ENCODE assay signal across 9 cellular contexts in genomic region chr1:157044326-157044725, GRCh38. TPM values are rescaled to one million over a fixed set of nuclear protein-coding genes. Genes with fewer than 3 reads are reported as not detected.
DNase-seq lines count a peak whose midpoint lies in the region; ATAC-seq, FAIRE-seq and TF ChIP-seq lines count a peak whose summit lies in the region.
"Had no signal": no experiment of that assay in that cellular context is flagged by ENCODE, and none has a peak within 500 bp of the region (broad histone marks: within the 10 kb centered on the region; RNA-seq: fewer than 3 reads in every experiment).

No MANE protein-coding gene starts in this region.

- WGBS in HUES64: 22% methylated on average over 5 of the region's 6 CpGs
- 36% methylated on average over 4 of the region's 6 CpGs; no CpG with 5 or more reads in 1 of the 2 experiments for WGBS in H1 (ENCODE audit: extremely low coverage in 1 of 2, insufficient coverage in 1 of 2, insufficient read length in 1 of 2, insufficient replicate concordance in 2 of 2, low coverage in 1 of 2, low lambda C conversion rate in 2 of 2, missing lambda C conversion rate in 1 of 2), 2 experiments

- H4K91ac ChIP-seq in H1 (replicated peaks; ENCODE audit: insufficient read length, low read length): no peak overlapping the region

- POLR2A ChIA-PET in A673 (lab: Charles Lee; ENCODE audit: low non-redundant PET) (no interaction called here), H1 (lab: Charles Lee; ENCODE audit: partially characterized antibody) (interaction anchor here (1.3 to 2.0 kb wide), 4 partner anchors 10 to 47 kb away, joined by 3 to 10 read pairs (median 4); no protein-coding TSS in a partner anchor)
- POLR2A ChIA-PET in activated CD4-positive, alpha-beta memory T cell treated with anti-CD3 and anti-CD28 coated beads for 36 hours (lab: Charles Lee): no interaction called here
- POLR2A ChIA-PET in activated CD4-positive, alpha-beta memory T cell treated with anti-CD3 and anti-CD28 coated beads, Interleukin-2, amount 10 ng/mL, durations not matched to agents 7 days and 5 days (lab: Charles Lee): interaction anchor here (0.7 kb wide), 1 partner anchor 318 kb away, joined by 3 read pairs; no protein-coding TSS in a partner anchor

- H2BK12ac ChIP-seq in H1 (ENCODE audit: low read depth, low read length): no peak overlapping the region

- BruUV-seq in A673 (replicated peaks; lab: Mats Ljungman, UMichigan): no TSS peak

- no peak for TF ChIP-seq RAD21 in H1 (IDR thresholded peaks at IDR 0.05 in 1 of 2, conservative IDR thresholded peaks at IDR 0.05 in 1 of 2; ENCODE audit: low read depth in 2 of 2, low read length in 2 of 2)

- TF ChIP-seq POLR2A in H1 (IDR thresholded peaks at IDR 0.05; ENCODE audit: control extremely low read depth in 1 of 2, low read depth in 2 of 2, low read length in 2 of 2): no peak

- no peak for ATAC-seq in natural killer cell treated with Interleukin-12 subunit alpha and Interleukin-12 subunit beta and Interleukin-15 and Interleukin-18, amount 100 ng/mL, for 72 hours

- no peak overlapping the region for H2BK20ac ChIP-seq in H1 (ENCODE audit: low read length)

- peaks cover 6% of the 10 kb centered on the region for H3K36me3 Mint-ChIP-seq in natural killer cell treated with Interleukin-12 subunit alpha and Interleukin-12 subunit beta and Interleukin-15 and Interleukin-18, amount 100 ng/mL, for 72 hours
- H3K36me3 Mint-ChIP-seq in activated CD4-positive, alpha-beta memory T cell treated with anti-CD3 and anti-CD28 coated beads for 36 hours: no peaks in the 10 kb centered on the region
- H3K36me3 Mint-ChIP-seq in activated CD4-positive, alpha-beta memory T cell treated with anti-CD3 and anti-CD28 coated beads, Interleukin-2, amount 10 ng/mL, durations not matched to agents 7 days and 5 days (ENCODE audit: low read depth): peaks cover 3% of the 10 kb centered on the region

- H2BK15ac ChIP-seq in H1 (ENCODE audit: low read length): no peak overlapping the region

- no peak overlapping the region for H2BK5ac ChIP-seq in H1 (ENCODE audit: low read depth, low read length)

- peak overlapping the region; percentile 2 for H3K4me3 Mint-ChIP-seq in natural killer cell treated with Interleukin-12 subunit alpha and Interleukin-12 subunit beta and Interleukin-15 and Interleukin-18, amount 100 ng/mL, for 72 hours
- H3K4me3 Mint-ChIP-seq in activated CD4-positive, alpha-beta memory T cell treated with anti-CD3 and anti-CD28 coated beads for 36 hours: no peak overlapping the region
- no peak overlapping the region for H3K4me3 Mint-ChIP-seq in activated CD4-positive, alpha-beta memory T cell treated with anti-CD3 and anti-CD28 coated beads, Interleukin-2, amount 10 ng/mL, durations not matched to agents 7 days and 5 days

- H3K9me3 ChIP-seq in A673 (ENCODE audit: low read depth, low read length, poor library complexity, severe bottlenecking) (no peaks in the 10 kb centered on the region), HUES64 (ENCODE audit: insufficient read depth, low read depth, low read length) (no peaks in the 10 kb centered on the region), H1 (ENCODE audit: insufficient read depth in 2 of 2, low read depth in 1 of 2, low read length in 1 of 2) (no peaks in the 10 kb centered on the region)

- no peak overlapping the region for H2AK5ac ChIP-seq in H1 (ENCODE audit: low read depth, low read length)

- no peak overlapping the region for H2BK120ac ChIP-seq in H1 (replicated peaks; ENCODE audit: low read depth, low read length)

- H4K5ac ChIP-seq in H1 (ENCODE audit: insufficient read length, low read depth, low read length): no peak overlapping the region

- no peaks in the 10 kb centered on the region for H3K27me3 ChIP-seq in A673 (replicated peaks; ENCODE audit: insufficient read depth, low read depth, low read length, poor library complexity)
- H3K27me3 ChIP-seq in HUES64 (ENCODE audit: insufficient read depth, low read length): no peaks in the 10 kb centered on the region
- H3K27me3 ChIP-seq in H1 (replicated peaks in 1 of 4; ENCODE audit: control insufficient read depth in 3 of 4, extremely low read depth in 1 of 4, insufficient read depth in 3 of 4, low read length in 3 of 4): no peaks in the 10 kb centered on the region

- no peak overlapping the region for H3K56ac ChIP-seq in H1 (replicated peaks; ENCODE audit: insufficient read length, low read depth, low read length)

- H3K14ac ChIP-seq in H1 (ENCODE audit: insufficient read length): no peak overlapping the region

- H3K4me1 Mint-ChIP-seq in natural killer cell treated with Interleukin-12 subunit alpha and Interleukin-12 subunit beta and Interleukin-15 and Interleukin-18, amount 100 ng/mL, for 72 hours (ENCODE audit: low read depth in 2 of 2): peaks cover 13 to 17% of the 10 kb centered on the region in 2 donors
- H3K4me1 Mint-ChIP-seq in activated CD4-positive, alpha-beta memory T cell treated with anti-CD3 and anti-CD28 coated beads for 36 hours (ENCODE audit: low read depth): peaks cover 8% of the 10 kb centered on the region
- peaks cover 11% of the 10 kb centered on the region for H3K4me1 Mint-ChIP-seq in activated CD4-positive, alpha-beta memory T cell treated with anti-CD3 and anti-CD28 coated beads, Interleukin-2, amount 10 ng/mL, durations not matched to agents 7 days and 5 days

- H3K36me3 ChIP-seq in A673 (ENCODE audit: insufficient read depth, low read length, poor library complexity, severe bottlenecking) (no peaks in the 10 kb centered on the region), HUES64 (ENCODE audit: insufficient read depth, low read length) (peaks cover 6% of the 10 kb centered on the region; the same call in 1 of the 2 replicates), H1 (ENCODE audit: control insufficient read depth in 2 of 4, insufficient read depth in 4 of 4, low read length in 3 of 4) (no peaks in the 10 kb centered on the region)

- DNase-seq in A673 (ENCODE audit: low spot score) (no peak), H1 (ENCODE audit: low read depth in 1 of 2, low spot score in 2 of 2) (no peak), NCI-H226 (no peak)
- DNase-seq in natural killer cell treated with Interleukin-12 subunit alpha and Interleukin-12 subunit beta and Interleukin-15 and Interleukin-18, amount 100 ng/mL, for 72 hours (ENCODE audit: low spot score): no peak
- DNase-seq in activated CD4-positive, alpha-beta memory T cell treated with anti-CD3 and anti-CD28 coated beads for 36 hours: no peak
- no peak for DNase-seq in activated CD4-positive, alpha-beta memory T cell treated with anti-CD3 and anti-CD28 coated beads, Interleukin-2, amount 10 ng/mL, durations not matched to agents 7 days and 5 days
- DNase-seq in stimulated activated CD4-positive, alpha-beta T cell treated with anti-CD3 and anti-CD28 coated beads, Interleukin-12 subunit alpha, Interleukin-12 subunit beta, amount 100 ng/mL, for 4 hours: no peak

- H3K9ac ChIP-seq in HUES64 (ENCODE audit: low read depth, low read length) (peak overlapping the region; percentile 93), H1 (replicated peaks in 1 of 4; ENCODE audit: extremely low read depth in 1 of 4, low read depth in 3 of 4, low read length in 3 of 4) (peak overlapping the region in 1 of 4 experiments; percentile 41; a peak in 1 of 7 replicates)

- H4K8ac ChIP-seq in H1 (ENCODE audit: extremely low read depth, insufficient read depth, low read length): no peak overlapping the region

- TF ChIP-seq EP300 in H1 (IDR thresholded peaks at IDR 0.05; ENCODE audit: borderline replicate concordance in 1 of 2, low read depth in 2 of 2, low read length in 2 of 2): no peak

- peak overlapping the region; percentile 63 for H3K4me3 ChIP-seq in A673 (ENCODE audit: low read depth, low read length, poor library complexity, severe bottlenecking)
- peak overlapping the region; percentile 95 for H3K4me3 ChIP-seq in HUES64 (ENCODE audit: low read length)
- H3K4me3 ChIP-seq in H1 (ENCODE audit: extremely low read depth in 1 of 4, insufficient read depth in 2 of 4, low read depth in 3 of 4, low read length in 4 of 4): peak overlapping the region; percentile 57 to 99 (median 89); a peak in 7 of 8 replicates

- peaks cover 1% of the 10 kb centered on the region; the same call in 1 of the 2 replicates for H3K79me1 ChIP-seq in H1 (ENCODE audit: low read depth, low read length)

- H3K4me1 ChIP-seq in A673 (ENCODE audit: insufficient read depth, low read length, poor library complexity, severe bottlenecking) (peaks cover 16% of the 10 kb centered on the region), HUES64 (ENCODE audit: insufficient read depth, low read length) (peaks cover 27% of the 10 kb centered on the region), H1 (replicated peaks in 1 of 4; ENCODE audit: control insufficient read depth in 3 of 4, insufficient read depth in 4 of 4, low read length in 3 of 4) (peaks cover 4 to 13% (median 7%) of the 10 kb centered on the region in 4 experiments; a peak in 4 of 7 replicates)

- intact Hi-C loops in A673 (cut with micrococcal nuclease; ENCODE audit: unreplicated experiment): no loop called here
- intact Hi-C loops in activated CD4-positive, alpha-beta memory T cell treated with anti-CD3 and anti-CD28 coated beads for 36 hours (cut with micrococcal nuclease): no loop called here

- no peak overlapping the region for H3K4ac ChIP-seq in H1 (replicated peaks; ENCODE audit: insufficient read length, low read depth, low read length)

- peak overlapping the region; percentile 82 to 93 for H3K4me2 ChIP-seq in H1 (ENCODE audit: insufficient read depth in 1 of 2, low read depth in 2 of 2, low read length in 2 of 2)

- CTCF ChIA-PET in A673 (lab: Charles Lee): no interaction called here
- CTCF ChIA-PET in H1 (lab: Charles Lee; ENCODE audit: partially characterized antibody): interaction anchor here (0.7 to 1.9 kb wide), 7 partner anchors 10 to 112 kb away, joined by 3 to 8 read pairs (median 4); no protein-coding TSS in a partner anchor
- CTCF ChIA-PET in activated CD4-positive, alpha-beta memory T cell treated with anti-CD3 and anti-CD28 coated beads for 36 hours (lab: Charles Lee): interaction anchor here (0.7 to 1.2 kb wide), 3 partner anchors 39 to 46 kb away, joined by 3 to 4 read pairs (median 3); no protein-coding TSS in a partner anchor
- CTCF ChIA-PET in activated CD4-positive, alpha-beta memory T cell treated with anti-CD3 and anti-CD28 coated beads, Interleukin-2, amount 10 ng/mL, durations not matched to agents 7 days and 5 days (lab: Charles Lee): interaction anchor here (0.7 kb wide), 1 partner anchor 198 kb away, joined by 3 read pairs; no protein-coding TSS in a partner anchor

- peaks cover 0 to 60% of the 10 kb centered on the region in 2 experiments for H3K79me2 ChIP-seq in H1 (ENCODE audit: control insufficient read depth in 1 of 2, insufficient read depth in 2 of 2, low read length in 2 of 2)

- peaks cover 4 to 12% of the 10 kb centered on the region in 2 experiments for H4K20me1 ChIP-seq in H1 (replicated peaks in 1 of 2; ENCODE audit: control insufficient read depth in 1 of 2, insufficient read depth in 2 of 2, low read length in 2 of 2)

- no peaks in the 10 kb centered on the region; the same call in 1 of the 2 replicates for H3K23me2 ChIP-seq in H1 (ENCODE audit: low read depth, low read length)

- H2AFZ ChIP-seq in H1 (ENCODE audit: low read length): no peak overlapping the region

- H3K23ac ChIP-seq in H1 (ENCODE audit: insufficient read length): no peak overlapping the region

- H3K27ac Mint-ChIP-seq in natural killer cell treated with Interleukin-12 subunit alpha and Interleukin-12 subunit beta and Interleukin-15 and Interleukin-18, amount 100 ng/mL, for 72 hours: no peak overlapping the region
- H3K27ac Mint-ChIP-seq in activated CD4-positive, alpha-beta memory T cell treated with anti-CD3 and anti-CD28 coated beads for 36 hours: no peak overlapping the region
- H3K27ac Mint-ChIP-seq in activated CD4-positive, alpha-beta memory T cell treated with anti-CD3 and anti-CD28 coated beads, Interleukin-2, amount 10 ng/mL, durations not matched to agents 7 days and 5 days: no peak overlapping the region

- H3K27me3 Mint-ChIP-seq in natural killer cell treated with Interleukin-12 subunit alpha and Interleukin-12 subunit beta and Interleukin-15 and Interleukin-18, amount 100 ng/mL, for 72 hours: peaks cover 54 to 79% of the 10 kb centered on the region in 2 donors
- H3K27me3 Mint-ChIP-seq in activated CD4-positive, alpha-beta memory T cell treated with anti-CD3 and anti-CD28 coated beads for 36 hours: peaks cover 55% of the 10 kb centered on the region
- H3K27me3 Mint-ChIP-seq in activated CD4-positive, alpha-beta memory T cell treated with anti-CD3 and anti-CD28 coated beads, Interleukin-2, amount 10 ng/mL, durations not matched to agents 7 days and 5 days: peaks cover 70% of the 10 kb centered on the region

- TF ChIP-seq CTCF in A673 (conservative IDR thresholded peaks at IDR 0.05; ENCODE audit: low read depth, low read length) (no peak), H1 (IDR thresholded peaks at IDR 0.05; ENCODE audit: control extremely low read depth in 1 of 3, insufficient read depth in 1 of 3, low read depth in 1 of 3, low read length in 3 of 3) (no peak)

- H3K27ac ChIP-seq in A673 (ENCODE audit: low read depth, low read length, poor library complexity, severe bottlenecking) (no peak overlapping the region), HUES64 (ENCODE audit: low read depth, low read length) (no peak overlapping the region), H1 (ENCODE audit: low read depth, low read length) (no peak overlapping the region)

- no peaks in the 10 kb centered on the region for H3K9me3 Mint-ChIP-seq in natural killer cell treated with Interleukin-12 subunit alpha and Interleukin-12 subunit beta and Interleukin-15 and Interleukin-18, amount 100 ng/mL, for 72 hours
- H3K9me3 Mint-ChIP-seq in activated CD4-positive, alpha-beta memory T cell treated with anti-CD3 and anti-CD28 coated beads for 36 hours: no peaks in the 10 kb centered on the region
- no peaks in the 10 kb centered on the region for H3K9me3 Mint-ChIP-seq in activated CD4-positive, alpha-beta memory T cell treated with anti-CD3 and anti-CD28 coated beads, Interleukin-2, amount 10 ng/mL, durations not matched to agents 7 days and 5 days

- H3K18ac ChIP-seq in H1 (ENCODE audit: extremely low read depth, low read length): no peak overlapping the region

- FAIRE-seq in H1 (lab: Jason Lieb, UNC): no peak
- FAIRE-seq: D721Med had no signal

RNA-seq across cellular contexts. Expression of gene ARHGEF11, which starts 1.2 kb away (rescaled TPM):
- 25.3 and 32.3 TPM in 2 replicates for total RNA-seq in A673 (2021)
- polyA plus RNA-seq in HUES64 (2013, experiment 1 of 2): 17.2 TPM
- polyA plus RNA-seq in HUES64 (2013, experiment 2 of 2): 18.0 TPM
- 32.4 and 33.1 TPM in 2 replicates for total RNA-seq in H1 (2021; fragmentation: NEBNext Ultra II Directional; extraction: Animal tissue kit (Norgen Biotek cat#: 25700))
- 19.9 and 23.1 TPM in 2 replicates for polyA plus RNA-seq in H1 (2011; rRNA removed)
- 17.8 TPM for polyA plus RNA-seq in H1 (2011; cell fraction: cytosol; rRNA removed)
- polyA plus RNA-seq in H1 (2011; cell fraction: nucleus; rRNA removed): 85.7 TPM
- 20.6 to 25.7 TPM (median 23.4 TPM) in 4 replicates for polyA plus RNA-seq in H1 (2012, experiment 1 of 2)
- 9.4 TPM for polyA plus RNA-seq in H1 (2012, experiment 2 of 2)
- polyA plus RNA-seq in H1 (2013, experiment 1 of 2): 12.1 TPM
- polyA plus RNA-seq in H1 (2013, experiment 2 of 2): 10.9 TPM
- 33.6 and 49.1 TPM in 2 replicates for polyA minus RNA-seq in H1 (2011; rRNA and poly(A)+ RNA removed)
- polyA minus RNA-seq in H1 (2011; cell fraction: cytosol; rRNA and poly(A)+ RNA removed): 20.3 TPM
- polyA minus RNA-seq in H1 (2011; cell fraction: nucleus; rRNA and poly(A)+ RNA removed): 55.4 TPM
- total RNA-seq in natural killer cell treated with Interleukin-12 subunit alpha and Interleukin-12 subunit beta and Interleukin-15 and Interleukin-18, amount 100 ng/mL, for 72 hours: 1 to 10 TPM; 1.0 to 2.5 TPM
- total RNA-seq in activated CD4-positive, alpha-beta memory T cell treated with anti-CD3 and anti-CD28 coated beads for 36 hours: 1 to 10 TPM; 1.3 to 1.8 TPM
- total RNA-seq in activated CD4-positive, alpha-beta memory T cell treated with anti-CD3 and anti-CD28 coated beads, Interleukin-2, amount 10 ng/mL, durations not matched to agents 7 days and 5 days: 10 to 100 TPM; 14.9 to 15.8 TPM

RNA-seq across cellular contexts. Expression of gene ETV3L, which starts 55.3 kb away (rescaled TPM):
- total RNA-seq in A673 (2021): not detected in 2 replicates
- 0.35 TPM for polyA plus RNA-seq in HUES64 (2013, experiment 1 of 2)
- 0.32 TPM for polyA plus RNA-seq in HUES64 (2013, experiment 2 of 2)
- total RNA-seq in H1 (2021; fragmentation: NEBNext Ultra II Directional; extraction: Animal tissue kit (Norgen Biotek cat#: 25700)): 0.17 and 0.25 TPM in 2 replicates
- 0.26 and 0.28 TPM in 2 replicates for polyA plus RNA-seq in H1 (2011; rRNA removed)
- polyA plus RNA-seq in H1 (2011; cell fraction: cytosol; rRNA removed): 0.36 TPM
- polyA plus RNA-seq in H1 (2011; cell fraction: nucleus; rRNA removed): 0.29 TPM
- polyA plus RNA-seq in H1 (2012, experiment 1 of 2): 0.24 to 0.37 TPM (median 0.31 TPM) in 3 of 4 replicates, not detected in the other
- polyA plus RNA-seq in H1 (2012, experiment 2 of 2): 0.08 TPM
- 0.12 TPM for polyA plus RNA-seq in H1 (2013, experiment 1 of 2)
- 0.13 TPM for polyA plus RNA-seq in H1 (2013, experiment 2 of 2)
- 0.22 and 0.27 TPM in 2 replicates for polyA minus RNA-seq in H1 (2011; rRNA and poly(A)+ RNA removed)
- polyA minus RNA-seq in H1 (2011; cell fraction: cytosol; rRNA and poly(A)+ RNA removed): not detected
- not detected for polyA minus RNA-seq in H1 (2011; cell fraction: nucleus; rRNA and poly(A)+ RNA removed)
- 1 to 10 TPM; 1.7 to 3.6 TPM for total RNA-seq in natural killer cell treated with Interleukin-12 subunit alpha and Interleukin-12 subunit beta and Interleukin-15 and Interleukin-18, amount 100 ng/mL, for 72 hours
- not detected for total RNA-seq in activated CD4-positive, alpha-beta memory T cell treated with anti-CD3 and anti-CD28 coated beads for 36 hours
- not detected for total RNA-seq in activated CD4-positive, alpha-beta memory T cell treated with anti-CD3 and anti-CD28 coated beads, Interleukin-2, amount 10 ng/mL, durations not matched to agents 7 days and 5 days

Comparison
In these comparisons a context has a peak if more than half of its experiments do, and no peak if none do; other contexts are left out.
1. POLR2A ChIA-PET loops: an anchor here in H1 (1.3 to 2.0 kb wide) and activated CD4-positive, alpha-beta memory T cell treated with anti-CD3 and anti-CD28 coated beads, Interleukin-2, amount 10 ng/mL, durations not matched to agents 7 days and 5 days (0.7 kb wide); none called in A673 and activated CD4-positive, alpha-beta memory T cell treated with anti-CD3 and anti-CD28 coated beads for 36 hours.